ENCODE assay signal across 29 cellular contexts in the genomic region with DNA sequence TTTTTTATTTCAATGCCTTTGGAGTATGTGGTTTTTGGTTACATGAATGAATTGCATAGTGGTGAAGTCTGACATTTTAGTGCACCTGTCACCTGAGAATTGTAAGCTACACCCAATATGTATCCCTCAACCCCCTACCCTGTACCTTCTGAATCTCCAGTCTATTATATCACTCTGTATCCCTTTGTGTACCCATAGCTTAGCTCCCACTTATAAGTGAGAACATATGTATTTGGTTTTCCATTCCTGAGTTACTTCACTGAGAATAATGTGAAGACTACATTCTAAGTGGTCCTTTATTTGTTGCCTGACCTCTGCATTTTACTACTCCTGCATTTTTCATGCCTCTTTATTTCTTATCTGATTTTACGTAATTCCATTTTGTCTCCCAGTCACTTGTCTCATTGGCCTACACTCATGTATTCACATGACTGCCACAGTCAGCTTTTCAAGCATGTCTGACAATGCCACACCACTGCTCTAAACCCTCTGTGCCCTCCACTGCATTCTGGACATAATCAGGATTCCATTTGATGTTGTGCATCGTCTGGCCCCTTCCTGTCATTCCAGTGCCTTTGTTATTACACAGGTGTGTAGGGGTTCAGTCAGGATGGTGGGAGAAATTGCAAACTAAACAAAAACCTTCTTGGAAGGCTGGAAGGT.
DNase-seq lines count a peak whose midpoint lies in the region; ATAC-seq, FAIRE-seq and TF ChIP-seq lines count a peak whose summit lies in the region.
"Had no signal": no experiment of that assay in that cellular context is flagged by ENCODE, and none has a peak within 500 bp of the region (broad histone marks: within the 10 kb centered on the region; RNA-seq: fewer than 3 reads in every experiment).

No MANE protein-coding gene starts in this region.

- H3K79me1 ChIP-seq in mesendoderm (ENCODE audit: low read length), result no peaks in the 10 kb centered on the region

- H3K9me3 ChIP-seq in HepG2 (ENCODE audit: low read length) (peaks cover 7% of the 10 kb centered on the region), right lobe of liver (no peaks in the 10 kb centered on the region)
- H3K9me3 ChIP-seq: A549, adrenal gland, heart right ventricle, sigmoid colon had no signal

- no peak overlapping the region for H2AK5ac ChIP-seq in mesendoderm (ENCODE audit: low read length)

- intact Hi-C loops in HepG2 (cut with micrococcal nuclease; ENCODE audit: unreplicated experiment), result no loop called here
- intact Hi-C loops in right lobe of liver (cut with DNase I), result no loop called here

- H3K4me3 ChIP-seq in HepG2 (replicated peaks in 1 of 3; ENCODE audit: insufficient read depth in 1 of 3, low read depth in 2 of 3, low read length in 3 of 3) (no peak overlapping the region), right lobe of liver (no peak overlapping the region), mesendoderm (ENCODE audit: low read length) (no peak overlapping the region)
- H3K4me3 ChIP-seq: A549, adrenal gland, heart right ventricle, sigmoid colon, SK-N-MC had no signal

- H3K56ac ChIP-seq in mesendoderm (ENCODE audit: low read length), result no peak overlapping the region

- POLR2A ChIA-PET in HepG2 (lab: Yijun Ruan, JAX), result no interaction called here

- TF ChIP-seq CTCF in HepG2 (CRISPR knock-in tag; IDR thresholded peaks at IDR 0.05), result no peak
- TF ChIP-seq CTCF in right lobe of liver (IDR thresholded peaks at IDR 0.05), result no peak

- no peak overlapping the region for H3K9ac ChIP-seq in HepG2 (ENCODE audit: insufficient read depth, low read depth, low read length)
- no peak overlapping the region for H3K9ac ChIP-seq in mesendoderm (ENCODE audit: low read length)

- no peak overlapping the region for H3K4ac ChIP-seq in mesendoderm (ENCODE audit: low read depth, low read length)

- no peak for TF ChIP-seq POLR2A in HepG2 (IDR thresholded peaks at IDR 0.05; ENCODE audit: insufficient read depth in 1 of 2, low read depth in 2 of 2, low read length in 2 of 2)
- TF ChIP-seq POLR2A in right lobe of liver (IDR thresholded peaks at IDR 0.05), result no peak

- no peak for TF ChIP-seq RAD21 in HepG2 (CRISPR knock-in tag; IDR thresholded peaks at IDR 0.05)

- no peak overlapping the region for H4K8ac ChIP-seq in mesendoderm (ENCODE audit: low read depth, low read length)

- H3K4me1 ChIP-seq in HepG2 (ENCODE audit: insufficient read depth, low read length) (peaks cover 16% of the 10 kb centered on the region), right lobe of liver (peaks cover 0 to 11% (median 0%) of the 10 kb centered on the region in 4 donors), mesendoderm (ENCODE audit: control insufficient read depth, low read depth, low read length) (peaks cover 2% of the 10 kb centered on the region)
- H3K4me1 ChIP-seq: A549, adrenal gland, foreskin keratinocyte, heart right ventricle, sigmoid colon had no signal

- no peak overlapping the region for H2BK120ac ChIP-seq in mesendoderm (ENCODE audit: low read depth, low read length)

- no peak overlapping the region for H3K23ac ChIP-seq in mesendoderm (ENCODE audit: low read length)

- DNase-seq in HepG2 (ENCODE audit: low spot score), result peak; percentile 2
- no peak for DNase-seq in right lobe of liver
- peak; percentile 59 for DNase-seq in dermis microvascular lymphatic vessel endothelial cell (ENCODE audit: low read depth in 2 of 2)
- DNase-seq in mesendoderm, result peak; percentile 31
- no peak for DNase-seq in COLO829 (ENCODE audit: low spot score)
- DNase-seq in stimulated activated naive CD4-positive, alpha-beta T cell treated with Interleukin-2 at 50 U/mL for 16 hours (lab: John Stamatoyannopoulos, UW), result no peak
- no peak for DNase-seq in urothelium cell line (ENCODE audit: low spot score)
- DNase-seq: activated CD4-positive, alpha-beta T cell treated with anti-CD3 and anti-CD28 coated beads for 4 hours; activated CD8-positive, alpha-beta memory T cell treated with anti-CD3 and anti-CD28 coated beads for 24 hours; activated naive CD4-positive, alpha-beta T cell treated with Interleukin-2 at 50 U/mL for 16 hours; activated T-cell treated with anti-CD3 and anti-CD28 coated beads, Interleukin-2, amount 50 U/mL, for 4 hours; adrenal gland; COR-L47; effector memory CD8-positive, alpha-beta T cell; foreskin keratinocyte; heart right ventricle; Karpas-422; NCI-H187 treated with DMSO at 0.1 percent for 48 hours; NCI-H226; NCI-H748 treated with DMSO at 0.1 percent for 48 hours; sigmoid colon; T-helper 2 cell had no signal

- no peak overlapping the region for H4K5ac ChIP-seq in mesendoderm (ENCODE audit: low read length)

- 1% methylated on average over 2 of the region's 2 CpGs for WGBS in HepG2 (ENCODE audit: low lambda C conversion rate)
- WGBS in right lobe of liver (ENCODE audit: insufficient coverage, low coverage, low lambda C conversion rate, missing lambda C conversion rate), result 34% methylated on average over 2 of the region's 2 CpGs
- no CpG with 5 or more reads among the region's 2 CpGs for WGBS in mesendoderm (ENCODE audit: extremely low coverage, insufficient coverage, low lambda C conversion rate)

- no peak overlapping the region for H2BK15ac ChIP-seq in mesendoderm (replicated peaks; ENCODE audit: low read depth)

- H3K79me2 ChIP-seq in HepG2 (ENCODE audit: insufficient read depth, low read length) (no peaks in the 10 kb centered on the region), mesendoderm (ENCODE audit: control insufficient read depth, insufficient read depth, low read length) (no peaks in the 10 kb centered on the region)

- FAIRE-seq in HepG2 (lab: Jason Lieb, UNC) (no peak), urothelium cell line (lab: Jason Lieb, UNC) (no peak)
- FAIRE-seq: A549, GM19239, HTR-8/SVneo had no signal

- H2AFZ ChIP-seq in HepG2 (ENCODE audit: low read length), result no peak overlapping the region

- H3K27ac ChIP-seq in HepG2 (ENCODE audit: extremely low read length, insufficient read depth, low read length) (no peak overlapping the region), right lobe of liver (no peak overlapping the region), mesendoderm (ENCODE audit: low read depth, low read length) (no peak overlapping the region)
- H3K27ac ChIP-seq: A549, adrenal gland, foreskin keratinocyte, heart right ventricle, RWPE1, sigmoid colon, SK-N-MC had no signal

- no peaks in the 10 kb centered on the region for H3K27me3 ChIP-seq in HepG2 (ENCODE audit: control insufficient read depth in 1 of 2, insufficient read depth in 2 of 2, low read length in 2 of 2)
- no peaks in the 10 kb centered on the region for H3K27me3 ChIP-seq in right lobe of liver
- H3K27me3 ChIP-seq in mesendoderm (ENCODE audit: insufficient read depth, low read length, poor library complexity), result no peaks in the 10 kb centered on the region
- H3K27me3 ChIP-seq: adrenal gland, foreskin keratinocyte, heart right ventricle, sigmoid colon had no signal

- no peak overlapping the region for H2BK5ac ChIP-seq in mesendoderm (ENCODE audit: low read length)

- no peaks in the 10 kb centered on the region for H4K20me1 ChIP-seq in HepG2 (ENCODE audit: insufficient read depth, low read length)

- no TSS peak for BruUV-seq in HepG2 (replicated peaks; lab: Mats Ljungman, UMichigan)

- no peak overlapping the region for H3K18ac ChIP-seq in mesendoderm (ENCODE audit: low read length)

- CTCF ChIA-PET in HepG2 (lab: Yijun Ruan, JAX; ENCODE audit: low intra/inter-chr PET ratio, low total read pairs), result no interaction called here

- H3K36me3 ChIP-seq in HepG2 (replicated peaks in 1 of 2; ENCODE audit: control insufficient read depth in 1 of 2, insufficient read depth in 2 of 2, low read length in 2 of 2) (no peaks in the 10 kb centered on the region), right lobe of liver (no peaks in the 10 kb centered on the region), mesendoderm (ENCODE audit: control insufficient read depth, insufficient read depth, low read length) (no peaks in the 10 kb centered on the region)
- H3K36me3 ChIP-seq: adrenal gland, heart right ventricle, sigmoid colon had no signal

- H3K4me2 ChIP-seq in HepG2 (ENCODE audit: low read depth, low read length), result no peak overlapping the region
- H3K4me2 ChIP-seq in mesendoderm (ENCODE audit: low read length), result no peak overlapping the region

- ATAC-seq in HepG2, result no peak
- no peak for ATAC-seq in right lobe of liver
- ATAC-seq in HG02610 (IDR thresholded peaks at IDR 0.05; ENCODE audit: unreplicated experiment), result no peak
- ATAC-seq: A549; activated T-cell treated with anti-CD3 and anti-CD28 coated beads, Interleukin-2, amount 50 U/mL, for 4 hours; effector memory CD8-positive, alpha-beta T cell; esophagus mucosa; foreskin keratinocyte; heart right ventricle had no signal

- TF ChIP-seq EP300 in HepG2 (IDR thresholded peaks at IDR 0.05; ENCODE audit: low read depth in 2 of 2, low read length in 2 of 2) (no peak), HepG2 (CRISPR knock-in tag; IDR thresholded peaks at IDR 0.05; ENCODE audit: borderline replicate concordance) (no peak)

- in situ Hi-C loops in HepG2 (cut with HindIII; ENCODE audit: extremely low pct_ligation_motif_present, low pct_unique_long_range_greater_than_20kb), result no loop called here

TF ChIP-seq in HepG2, 621 proteins besides CTCF, POLR2A, EP300 and RAD21 (continues in another document):
- TF ChIP-seq ZNF124 (CRISPR knock-in tag; IDR thresholded peaks at IDR 0.05), result no peak

Comparison
In these comparisons a context has a peak if more than half of its experiments do, and no peak if none do; other contexts are left out.
1. DNase-seq: peak in HepG2 (single experiment), dermis microvascular lymphatic vessel endothelial cell (2 of 2) and mesendoderm (single experiment); none in right lobe of liver (0 of 3), COLO829 (single experiment), stimulated activated naive CD4-positive, alpha-beta T cell treated with Interleukin-2 at 50 U/mL for 16 hours (single experiment) and urothelium cell line (single experiment).